ENCODE assay signal across 15 cellular contexts in genomic region chr12:52216807-52217206, GRCh38. TPM values are rescaled to one million over a fixed set of nuclear protein-coding genes. Genes with fewer than 3 reads are reported as not detected.
A peak's percentile ranks its signal among the peaks of the same experiment; 100 is the strongest.
DNase-seq lines count a peak whose midpoint lies in the region; ATAC-seq and TF ChIP-seq lines count a peak whose summit lies in the region.
"Had no signal": no experiment of that assay in that cellular context is flagged by ENCODE, and none has a peak within 500 bp of the region (broad histone marks: within the 10 kb centered on the region; RNA-seq: fewer than 3 reads in every experiment).

No MANE protein-coding gene starts in this region.

- CTCF ChIA-PET in PC-9 (lab: Charles Lee) (interaction anchor here (0.5 to 1.2 kb wide), 3 partner anchors 13 to 617 kb away, joined by 3 to 10 read pairs (median 4); partner anchors contain the start of gene KRT79), SK-N-SH (lab: Yijun Ruan, JAX) (interaction anchor here (1.0 to 4.8 kb wide), 8 partner anchors 62 to 663 kb away, joined by 3 to 25 read pairs (median 4); no protein-coding TSS in a partner anchor)

- no peak for TF ChIP-seq RAD21 in SK-N-SH (IDR thresholded peaks at IDR 0.05; ENCODE audit: low read length)

- POLR2A ChIA-PET in PC-9 (lab: Charles Lee; ENCODE audit: unreplicated experiment) = interaction anchor here (0.6 to 1.7 kb wide), 5 partner anchors 9 to 70 kb away, joined by 3 to 10 read pairs (median 5); no protein-coding TSS in a partner anchor
- POLR2A ChIA-PET in SK-N-SH (lab: Yijun Ruan, JAX) = interaction anchor here (1.0 kb wide), 1 partner anchor 10 kb away, joined by 3 read pairs; no protein-coding TSS in a partner anchor

- no peak overlapping the region for H3K4me3 ChIP-seq in PC-9
- H3K4me3 ChIP-seq in stomach = no peak overlapping the region
- H3K4me3 ChIP-seq in SK-N-SH (ENCODE audit: low read depth in 2 of 2, low read length in 1 of 2) = no peak overlapping the region
- H3K4me3 ChIP-seq: adrenal gland, gastrocnemius medialis, tibial nerve had no signal

- intact Hi-C loops in PC-9 (cut with micrococcal nuclease; ENCODE audit: unreplicated experiment) = loop anchor here (5.0 kb wide), 1 partner anchor 655 kb away; no protein-coding TSS in a partner anchor
- intact Hi-C loops in stomach (cut with DNase I; ENCODE audit: low total_unique reads) = no loop called here

- no TSS peak for BruUV-seq in PC-9 (replicated peaks; lab: Mats Ljungman, UMichigan)

- TF ChIP-seq POLR2A in stomach (IDR thresholded peaks at IDR 0.05) = no peak

- H3F3A ChIP-seq in PC-9 (ENCODE audit: insufficient read depth, low read depth) (peaks cover 47% of the 10 kb centered on the region), SK-N-SH (replicated peaks; ENCODE audit: insufficient read depth) (peaks cover 7% of the 10 kb centered on the region)

- peaks cover 11% of the 10 kb centered on the region; the same call in 1 of the 2 replicates for H3K79me2 ChIP-seq in PC-9 (ENCODE audit: low read depth)
- H3K79me2 ChIP-seq in SK-N-SH (ENCODE audit: insufficient read depth) = no peaks in the 10 kb centered on the region

- no peak overlapping the region for H3K27ac Mint-ChIP-seq in activated T-cell treated with anti-CD3 and anti-CD28 coated beads, Interleukin-2, amount 50 U/mL, for 24 hours
- H3K27ac Mint-ChIP-seq: activated T-helper 17 cell treated with anti-CD3 and anti-CD28 coated beads, Interleukin-2, amount 50 U/mL, for 72 hours had no signal

- peak overlapping the region; percentile 74 for H3K4me2 ChIP-seq in PC-9
- H3K4me2 ChIP-seq in SK-N-SH = no peak overlapping the region

- H2AFZ ChIP-seq in PC-9 = no peak overlapping the region
- no peak overlapping the region for H2AFZ ChIP-seq in SK-N-SH (ENCODE audit: low read depth)

- H3K9me3 ChIP-seq in PC-9 (ENCODE audit: insufficient read depth, low read depth) (no peaks in the 10 kb centered on the region), stomach (no peaks in the 10 kb centered on the region), SK-N-SH (no peaks in the 10 kb centered on the region)
- H3K9me3 ChIP-seq: adrenal gland, gastrocnemius medialis, tibial nerve had no signal

- no peaks in the 10 kb centered on the region for H3K36me3 ChIP-seq in PC-9 (ENCODE audit: low read depth)
- H3K36me3 ChIP-seq in stomach = no peaks in the 10 kb centered on the region
- H3K36me3 ChIP-seq in SK-N-SH (replicated peaks in 1 of 2; ENCODE audit: control insufficient read depth in 1 of 2, insufficient read depth in 2 of 2, low read length in 1 of 2) = no peaks in the 10 kb centered on the region
- H3K36me3 ChIP-seq: adrenal gland, gastrocnemius medialis, tibial nerve had no signal

- no peaks in the 10 kb centered on the region for H3K27me3 ChIP-seq in PC-9 (ENCODE audit: insufficient read depth, low read depth)
- no peaks in the 10 kb centered on the region for H3K27me3 ChIP-seq in foreskin keratinocyte
- peaks cover 0 to 19% (median 0%) of the 10 kb centered on the region in 3 donors for H3K27me3 ChIP-seq in stomach
- no peaks in the 10 kb centered on the region for H3K27me3 ChIP-seq in SK-N-SH (ENCODE audit: insufficient read depth)
- H3K27me3 ChIP-seq: adrenal gland, gastrocnemius medialis had no signal

- H4K20me1 ChIP-seq in PC-9 (ENCODE audit: insufficient read depth) = no peaks in the 10 kb centered on the region
- H4K20me1 ChIP-seq in SK-N-SH (ENCODE audit: insufficient read depth) = no peaks in the 10 kb centered on the region

- peak overlapping the region; percentile 85 for H3K27ac ChIP-seq in PC-9
- peak overlapping the region; percentile 33 for H3K27ac ChIP-seq in foreskin keratinocyte
- H3K27ac ChIP-seq in stomach = peak overlapping the region in 2 of 5 donors; percentile 49 to 58
- H3K27ac ChIP-seq in SK-N-SH (ENCODE audit: low read depth in 2 of 2, low read length in 1 of 2) = peak overlapping the region in 1 of 2 experiments; percentile 68; a peak in 2 of 4 replicates
- H3K27ac ChIP-seq: adrenal gland, tibial nerve had no signal

- no peaks in the 10 kb centered on the region for H3K9me2 ChIP-seq in PC-9 (ENCODE audit: insufficient read depth)
- no peaks in the 10 kb centered on the region for H3K9me2 ChIP-seq in SK-N-SH

- H3K9me3 Mint-ChIP-seq in activated T-cell treated with anti-CD3 and anti-CD28 coated beads, Interleukin-2, amount 50 U/mL, for 24 hours = no peaks in the 10 kb centered on the region
- H3K9me3 Mint-ChIP-seq: activated T-helper 17 cell treated with anti-CD3 and anti-CD28 coated beads, Interleukin-2, amount 50 U/mL, for 72 hours had no signal

- WGBS in stomach, 5 donors = 0 to 14% (median 13%) methylated on average over 1 of the region's 1 CpG
- 47% methylated on average over 1 of the region's 1 CpG for whole genome bisulfite sequencing in SK-N-SH (ENCODE audit: low lambda C conversion rate)

- no peaks in the 10 kb centered on the region for H3K36me3 Mint-ChIP-seq in activated T-cell treated with anti-CD3 and anti-CD28 coated beads, Interleukin-2, amount 50 U/mL, for 24 hours (ENCODE audit: low read depth)

- no peak overlapping the region for H3K4me3 Mint-ChIP-seq in activated T-cell treated with anti-CD3 and anti-CD28 coated beads, Interleukin-2, amount 50 U/mL, for 24 hours
- H3K4me3 Mint-ChIP-seq: activated T-helper 17 cell treated with anti-CD3 and anti-CD28 coated beads, Interleukin-2, amount 50 U/mL, for 72 hours had no signal

- peak; percentile 76 for DNase-seq in DMS53 (lab: John Stamatoyannopoulos, UW)
- DNase-seq in DMS53 treated with DMSO at 0.1 percent for 48 hours (lab: John Stamatoyannopoulos, UW; ENCODE audit: unreplicated experiment) = no peak
- peak in 1 of 2 experiments; percentile 44 for DNase-seq in PC-9
- DNase-seq in foreskin keratinocyte = no peak
- peak; percentile 68 for DNase-seq in stomach
- no peak for DNase-seq in SK-N-SH
- no peak for DNase-seq in activated T-cell treated with anti-CD3 and anti-CD28 coated beads, Interleukin-2, amount 50 U/mL, for 24 hours
- no peak for DNase-seq in cerebellum (ENCODE audit: low spot score)
- DNase-seq: Karpas-422, SHP77 treated with DMSO at 0.1 percent for 48 hours had no signal

- peaks cover 38% of the 10 kb centered on the region for H3K27me3 Mint-ChIP-seq in activated T-cell treated with anti-CD3 and anti-CD28 coated beads, Interleukin-2, amount 50 U/mL, for 24 hours

- peaks cover 8% of the 10 kb centered on the region for H3K4me1 Mint-ChIP-seq in activated T-cell treated with anti-CD3 and anti-CD28 coated beads, Interleukin-2, amount 50 U/mL, for 24 hours (ENCODE audit: low read depth)

- peaks cover 86% of the 10 kb centered on the region for H3K4me1 ChIP-seq in PC-9 (replicated peaks; ENCODE audit: insufficient read depth)
- peaks cover 38% of the 10 kb centered on the region for H3K4me1 ChIP-seq in foreskin keratinocyte
- H3K4me1 ChIP-seq in stomach = peaks cover 20 to 54% (median 32%) of the 10 kb centered on the region in 4 donors
- peaks cover 15 to 48% of the 10 kb centered on the region in 2 experiments; a peak in 3 of 4 replicates for H3K4me1 ChIP-seq in SK-N-SH (ENCODE audit: control insufficient read depth in 1 of 2, insufficient read depth in 2 of 2, low read depth in 1 of 2, low read length in 1 of 2)

- ATAC-seq in foreskin keratinocyte = no peak
- ATAC-seq: activated T-helper 17 cell treated with anti-CD3 and anti-CD28 coated beads, Interleukin-2, amount 50 U/mL, for 72 hours had no signal

- TF ChIP-seq EP300 in stomach (IDR thresholded peaks at IDR 0.05) (no peak), SK-N-SH (IDR thresholded peaks at IDR 0.05; ENCODE audit: borderline replicate concordance in 1 of 2, low read depth in 1 of 2, low read length in 1 of 2) (no peak)

- no peak overlapping the region for H3K9ac ChIP-seq in SK-N-SH

- no peak for TF ChIP-seq CTCF in PC-9 (conservative IDR thresholded peaks at IDR 0.05)
- no peak for TF ChIP-seq CTCF in foreskin keratinocyte (conservative IDR thresholded peaks at IDR 0.05)
- no peak for TF ChIP-seq CTCF in stomach (IDR thresholded peaks at IDR 0.05)
- TF ChIP-seq CTCF in SK-N-SH (IDR thresholded peaks at IDR 0.05) = no peak

TF ChIP-seq in SK-N-SH, 30 proteins besides CTCF, POLR2A, EP300 and RAD21 (continues in another document):
- TF ChIP-seq TEAD4 (IDR thresholded peaks at IDR 0.05; ENCODE audit: borderline replicate concordance, insufficient read depth) = no peak
- TF ChIP-seq NFIC (IDR thresholded peaks at IDR 0.05; ENCODE audit: borderline replicate concordance) = no peak

RNA-seq across cellular contexts. Expression of gene KRT7, which starts 16.2 kb away (rescaled TPM):
- total RNA-seq in PC-9 (2021) (3,783 and 4,555 TPM in 2 replicates), foreskin keratinocyte (512 and 2,317 TPM in 2 replicates), stomach (100 to 1,000 TPM in 1 of 5 donors, 10 to 100 TPM in 2, not detected in 2; 47.0 to 186 (median 95.8) TPM), cerebellum (not detected)
- polyA plus RNA-seq in foreskin keratinocyte (509 and 2,315 TPM in 2 replicates), stomach (100 to 1,000 TPM in 2 of 3 donors, 1 to 10 TPM in 1; 6.4 to 214 (median 138) TPM), SK-N-SH (2012; rRNA removed) (3.2 and 5.4 TPM in 2 replicates)
- polyA plus RNA-seq in SK-N-SH (2012; cell fraction: cytosol; rRNA removed) = 2.9 TPM in 2 replicates
- 1.9 and 3.3 TPM in 2 replicates for polyA plus RNA-seq in SK-N-SH (2012; cell fraction: nucleus; rRNA removed)

RNA-seq across cellular contexts. Expression of gene KRT80, which starts 25.0 kb away (rescaled TPM):
- total RNA-seq in PC-9 (2021) (84.1 and 94.9 TPM in 2 replicates), foreskin keratinocyte (2.5 and 5.3 TPM in 2 replicates), stomach (under 1 TPM in 3 of 5 donors, not detected in 2; 0.29 to 0.45 (median 0.37) TPM), cerebellum (not detected)
- polyA plus RNA-seq in foreskin keratinocyte (2.2 and 4.1 TPM in 2 replicates), stomach (1 to 10 TPM in 2 of 3 donors, not detected in 1; 3.1 to 3.7 TPM), SK-N-SH (2012; rRNA removed) (14.9 and 17.4 TPM in 2 replicates)
- 8.1 and 10.8 TPM in 2 replicates for polyA plus RNA-seq in SK-N-SH (2012; cell fraction: cytosol; rRNA removed)
- 21.6 and 31.9 TPM in 2 replicates for polyA plus RNA-seq in SK-N-SH (2012; cell fraction: nucleus; rRNA removed)
- total RNA-seq: activated T-helper 17 cell treated with anti-CD3 and anti-CD28 coated beads, Interleukin-2, amount 50 U/mL, for 72 hours; T-helper 2 cell treated with Interferon-gamma antibody and Interleukin-4, amounts not matched to agents 100 ng/mL and 5 ng/mL, for 36 hours; tibial nerve had no signal

RNA-seq across cellular contexts. Expression of gene KRT86, which starts 57.6 kb away (rescaled TPM):
- 2.7 and 5.7 TPM in 2 replicates for total RNA-seq in PC-9 (2021)
- total RNA-seq in foreskin keratinocyte = 0.04 TPM in 1 of 2 replicates, not detected in the other
- polyA plus RNA-seq in foreskin keratinocyte = 0.02 TPM in 1 of 2 replicates, not detected in the other
- total RNA-seq in stomach = not detected
- polyA plus RNA-seq in stomach = not detected
- polyA plus RNA-seq in SK-N-SH (2012; rRNA removed) = 0.34 and 0.56 TPM in 2 replicates
- 0.18 and 0.20 TPM in 2 replicates for polyA plus RNA-seq in SK-N-SH (2012; cell fraction: cytosol; rRNA removed)
- 0.99 and 1.1 TPM in 2 replicates for polyA plus RNA-seq in SK-N-SH (2012; cell fraction: nucleus; rRNA removed)
- total RNA-seq in cerebellum = not detected
- total RNA-seq: tibial nerve had no signal

Comparison
In these comparisons a context has a peak if more than half of its experiments do, and no peak if none do; other contexts are left out.
1. DNase-seq: peak in DMS53 (single experiment) and stomach (single experiment); none in DMS53 treated with DMSO at 0.1 percent for 48 hours (single experiment), foreskin keratinocyte (0 of 2), SK-N-SH (single experiment), activated T-cell treated with anti-CD3 and anti-CD28 coated beads, Interleukin-2, amount 50 U/mL, for 24 hours (single experiment) and cerebellum (single experiment).
2. RNA of gene KRT80, which starts 25.0 kb away (total RNA-seq): 84.1 to 94.9 TPM in PC-9; 2.5 to 5.3 TPM in foreskin keratinocyte, 0.29 to 0.45 TPM in stomach and not detected in cerebellum (single experiment); every median in the first group is over 10 times any median in the second.